ENCODE assay signal across 15 cellular contexts in the genomic region with DNA sequence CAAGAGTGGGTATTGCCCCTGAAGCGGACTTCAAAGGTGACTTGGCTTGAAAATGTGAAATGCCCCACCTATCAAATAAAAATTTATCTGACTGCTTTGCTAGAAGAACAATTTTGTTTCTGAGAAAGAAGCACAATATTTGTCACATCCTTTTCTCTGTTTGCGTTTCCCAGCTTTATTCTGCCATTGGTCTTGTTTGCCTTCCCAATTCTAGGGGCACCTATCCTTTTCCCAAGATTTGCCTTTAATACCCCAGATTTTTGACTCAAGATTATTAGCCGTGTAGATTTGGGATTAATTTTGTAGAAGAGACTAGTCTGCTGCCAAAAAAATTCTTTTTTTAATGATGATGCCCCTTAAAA.
DNase-seq lines count a peak whose midpoint lies in the region; ATAC-seq, FAIRE-seq and TF ChIP-seq lines count a peak whose summit lies in the region.
"Had no signal": no experiment of that assay in that cellular context is flagged by ENCODE, and none has a peak within 500 bp of the region (broad histone marks: within the 10 kb centered on the region; RNA-seq: fewer than 3 reads in every experiment).

No MANE protein-coding gene starts in this region.

- CTCF ChIA-PET in A549 (lab: Yijun Ruan, JAX): interaction anchor here (0.6 to 3.3 kb wide), 31 partner anchors 9 to 1439 kb away, joined by 3 to 31 read pairs (median 4); no protein-coding TSS in a partner anchor
- CTCF ChIA-PET in PC-9 (lab: Charles Lee): interaction anchor here (0.7 kb wide), 2 partner anchors 162 to 1688 kb away, joined by 3 to 8 read pairs; no protein-coding TSS in a partner anchor

- H3K4me1 ChIP-seq in A549: peaks cover 7% of the 10 kb centered on the region; the same call in 1 of the 3 replicates
- H3K4me1 ChIP-seq in DOHH2 (ENCODE audit: control insufficient read depth, low read length): no peaks in the 10 kb centered on the region
- no peaks in the 10 kb centered on the region for H3K4me1 ChIP-seq in PC-9 (replicated peaks; ENCODE audit: insufficient read depth)

- no peak overlapping the region for H3K4me2 ChIP-seq in A549
- no peak overlapping the region for H3K4me2 ChIP-seq in DOHH2 (ENCODE audit: low read length)
- no peak overlapping the region for H3K4me2 ChIP-seq in PC-9

- POLR2A ChIA-PET in A549 (lab: Yijun Ruan, JAX): interaction anchor here (1.1 kb wide), 1 partner anchor 415 kb away, joined by 3 read pairs; no protein-coding TSS in a partner anchor
- POLR2A ChIA-PET in PC-9 (lab: Charles Lee; ENCODE audit: unreplicated experiment): no interaction called here

- H3K9me2 ChIP-seq in DOHH2 (replicated peaks; ENCODE audit: control insufficient read depth, low read length): no peaks in the 10 kb centered on the region
- H3K9me2 ChIP-seq in PC-9 (ENCODE audit: insufficient read depth): no peaks in the 10 kb centered on the region

- H3K36me3 Mint-ChIP-seq in chondrocyte (ENCODE audit: low read depth): no peaks in the 10 kb centered on the region

- no peak for TF ChIP-seq POLR2A in A549 (IDR thresholded peaks at IDR 0.05; ENCODE audit: low read length)

- no peak for FAIRE-seq in A549 (lab: Jason Lieb, UNC)
- no peak for FAIRE-seq in HTR-8/SVneo (lab: Jason Lieb, UNC)
- FAIRE-seq: G401.6 had no signal

- H3K9me3 ChIP-seq in A549 (no peaks in the 10 kb centered on the region), DOHH2 (ENCODE audit: control insufficient read depth, insufficient read depth, low read length) (no peaks in the 10 kb centered on the region), PC-9 (ENCODE audit: insufficient read depth, low read depth) (no peaks in the 10 kb centered on the region)

- peak; percentile 18; the same call in 1 of the 3 replicates for TF ChIP-seq CTCF in A549 (IDR thresholded peaks at IDR 0.05)
- TF ChIP-seq CTCF in DOHH2 (IDR thresholded peaks at IDR 0.05; ENCODE audit: low read depth, low read length, poor library complexity, severe bottlenecking): peak; percentile 12
- TF ChIP-seq CTCF in PC-9 (conservative IDR thresholded peaks at IDR 0.05): 0 out of 2 replicates have a peak, but pooled peaks have one; percentile 13
- TF ChIP-seq CTCF in chondrocyte (IDR thresholded peaks at IDR 0.05): peak; percentile 50

- H3K79me2 ChIP-seq in DOHH2 (ENCODE audit: control insufficient read depth, low read length) (no peaks in the 10 kb centered on the region), PC-9 (ENCODE audit: low read depth) (no peaks in the 10 kb centered on the region)

- H3K27ac ChIP-seq in A549 (no peak overlapping the region), DOHH2 (ENCODE audit: low read depth, low read length) (no peak overlapping the region), PC-9 (no peak overlapping the region)

- no TSS peak for BruUV-seq in PC-9 (replicated peaks; lab: Mats Ljungman, UMichigan)

- no peaks in the 10 kb centered on the region for H3K27me3 ChIP-seq in DOHH2 (ENCODE audit: control insufficient read depth, low read length)
- H3K27me3 ChIP-seq in PC-9 (ENCODE audit: insufficient read depth, low read depth): no peaks in the 10 kb centered on the region

- no peak overlapping the region for H3K4me3 Mint-ChIP-seq in chondrocyte (ENCODE audit: unreplicated experiment)
- H3K4me3 Mint-ChIP-seq: CD4-positive, CD25-positive, alpha-beta regulatory T cell had no signal

- DNase-seq in A549 (ENCODE audit: low read depth in 1 of 2, low spot score in 1 of 2) (no peak), PC-9 (no peak), chondrocyte (ENCODE audit: low spot score) (no peak), HTR-8/SVneo (ENCODE audit: insufficient read length, low spot score) (no peak), H4 (ENCODE audit: low spot score) (no peak)
- DNase-seq: CD4-positive, CD25-positive, alpha-beta regulatory T cell; NCI-H2029; NCI-H2171; NCI-H446 treated with DMSO at 0.1 percent for 48 hours; NK-92 treated with Interleukin-12 subunit alpha and Interleukin-12 subunit beta, amount 100 ng/mL, for 24 hours; Right ventricle myocardium superior had no signal

- no peaks in the 10 kb centered on the region for H3K9me3 Mint-ChIP-seq in chondrocyte (ENCODE audit: low read depth)

- H3K4me1 Mint-ChIP-seq in chondrocyte (ENCODE audit: low read depth): no peaks in the 10 kb centered on the region

- H3K4me3 ChIP-seq in A549 (no peak overlapping the region), DOHH2 (ENCODE audit: low read length) (no peak overlapping the region), PC-9 (no peak overlapping the region)

- intact Hi-C loops in PC-9 (cut with micrococcal nuclease; ENCODE audit: unreplicated experiment): loop anchor here (1.0 kb wide), 1 partner anchor 1699 kb away; no protein-coding TSS in a partner anchor

- no peaks in the 10 kb centered on the region for H3K36me3 ChIP-seq in DOHH2 (ENCODE audit: control insufficient read depth, low read length)
- H3K36me3 ChIP-seq in PC-9 (ENCODE audit: low read depth): no peaks in the 10 kb centered on the region

- H4K20me1 ChIP-seq in DOHH2 (ENCODE audit: control insufficient read depth, insufficient read depth, low read depth, low read length): no peaks in the 10 kb centered on the region
- H4K20me1 ChIP-seq in PC-9 (ENCODE audit: insufficient read depth): no peaks in the 10 kb centered on the region

- no peak; a peak in 1 of 5 replicates for TF ChIP-seq RAD21 in A549 (conservative IDR thresholded peaks at IDR 0.05 in 1 of 2, IDR thresholded peaks at IDR 0.05 in 1 of 2)

- ATAC-seq in A549 (no peak), HG03354 (IDR thresholded peaks at IDR 0.05; ENCODE audit: poor library complexity, severe bottlenecking, unreplicated experiment) (no peak), HG03196 (IDR thresholded peaks at IDR 0.05; ENCODE audit: unreplicated experiment) (no peak)

- no peaks in the 10 kb centered on the region for H3K27me3 Mint-ChIP-seq in chondrocyte (ENCODE audit: low read depth)
- H3K27me3 Mint-ChIP-seq: CD4-positive, CD25-positive, alpha-beta regulatory T cell had no signal

- no peaks in the 10 kb centered on the region for H3F3A ChIP-seq in DOHH2 (ENCODE audit: control insufficient read depth, insufficient read depth)
- H3F3A ChIP-seq in PC-9 (ENCODE audit: insufficient read depth, low read depth): no peaks in the 10 kb centered on the region

- H3K27ac Mint-ChIP-seq in chondrocyte (ENCODE audit: unreplicated experiment): no peak overlapping the region
- H3K27ac Mint-ChIP-seq: CD4-positive, CD25-positive, alpha-beta regulatory T cell had no signal

- H2AFZ ChIP-seq in PC-9: no peak overlapping the region

- WGBS in A549 (ENCODE audit: missing lambda C conversion rate): 51% methylated on average over 3 of the region's 3 CpGs

- TF ChIP-seq EP300 in A549 (IDR thresholded peaks at IDR 0.05): no peak

TF ChIP-seq in A549, 52 proteins besides CTCF, POLR2A, EP300 and RAD21:
- TF ChIP-seq RFX5 (IDR thresholded peaks at IDR 0.05): no peak
- TF ChIP-seq REST (IDR thresholded peaks at IDR 0.05): no peak
- TF ChIP-seq HEYL (CRISPR knock-in tag; IDR thresholded peaks at IDR 0.05): no peak
- no peak for TF ChIP-seq FOSL2 (IDR thresholded peaks at IDR 0.05)
- TF ChIP-seq FOSL2 (CRISPR knock-in tag; IDR thresholded peaks at IDR 0.05): no peak
